ENCODE assay signal across 1 cellular context in genomic region chr6:15509335-15509933, GRCh38.
TF ChIP-seq lines count a peak whose summit lies in the region.

No MANE protein-coding gene starts in this region.

TF ChIP-seq in K562, 482 proteins besides CTCF, POLR2A, EP300 and RAD21 (continued from another document and continues in another):
- TF ChIP-seq POLR3A (IDR thresholded peaks at IDR 0.05; ENCODE audit: borderline replicate concordance, extremely low read depth, insufficient read depth, insufficient read length) (no peak), ZBTB40 (IDR thresholded peaks at IDR 0.05) (peak; percentile 82), ZBTB40 (CRISPR knock-in tag; IDR thresholded peaks at IDR 0.05) (no peak), CUX1 (CRISPR knock-in tag; IDR thresholded peaks at IDR 0.05) (peak; percentile 62; the same call in 1 of the 2 replicates), CLOCK (CRISPR knock-in tag; IDR thresholded peaks at IDR 0.05; ENCODE audit: borderline replicate concordance) (no peak), POLR2AphosphoS2 (IDR thresholded peaks at IDR 0.05; ENCODE audit: low read length) (no peak), NR3C1 (CRISPR knock-in tag; IDR thresholded peaks at IDR 0.05) (no peak), SOX6 (IDR thresholded peaks at IDR 0.05) (peak; percentile 53; the same call in 1 of the 2 replicates), TFAP4 (CRISPR knock-in tag; IDR thresholded peaks at IDR 0.05; ENCODE audit: borderline replicate concordance) (peak; percentile 94), CREM (IDR thresholded peaks at IDR 0.05; ENCODE audit: low read depth) (peak; percentile 84), TRIM24 (IDR thresholded peaks at IDR 0.05) (peak; percentile 40 to 63; a peak in 2 of 4 replicates), ZNF282 (CRISPR knock-in tag; IDR thresholded peaks at IDR 0.05) (no peak), CREB5 (CRISPR knock-in tag; IDR thresholded peaks at IDR 0.05) (no peak), ZNF436 (CRISPR knock-in tag; IDR thresholded peaks at IDR 0.05) (no peak), AFF4 (CRISPR knock-in tag; IDR thresholded peaks at IDR 0.05) (no peak), C11orf30 (IDR thresholded peaks at IDR 0.05; ENCODE audit: low read depth) (no peak), XRCC3 (IDR thresholded peaks at IDR 0.05) (no peak), FOXK1 (CRISPR knock-in tag; IDR thresholded peaks at IDR 0.05; ENCODE audit: borderline replicate concordance) (0 out of 2 replicates have a peak, but pooled peaks have one; percentile 61), SIN3B (IDR thresholded peaks at IDR 0.05; ENCODE audit: low read depth) (no peak), ARNT (IDR thresholded peaks at IDR 0.05) (no peak), ZNF639 (CRISPR knock-in tag; conservative IDR thresholded peaks at IDR 0.05 in 1 of 2, IDR thresholded peaks at IDR 0.05 in 1 of 2) (peak in 1 of 2 experiments; percentile 89; a peak in 2 of 4 replicates), ZNF512 (tag; IDR thresholded peaks at IDR 0.05) (no peak)
